ENCODE assay signal across 33 cellular contexts in genomic region chr19:50317115-50317514, GRCh38. TPM values are rescaled to one million over a fixed set of nuclear protein-coding genes. Genes with fewer than 3 reads are reported as not detected.
"Had no signal": no experiment of that assay in that cellular context is flagged by ENCODE, and none has a peak within 500 bp of the region (broad histone marks: within the 10 kb centered on the region; RNA-seq: fewer than 3 reads in every experiment).

No MANE protein-coding gene starts in this region.

- H3K4me3 Mint-ChIP-seq: activated B cell treated with CpG ODN at 0.5 μM for 24 hours; activated CD8-positive, alpha-beta T cell treated with anti-CD3 and anti-CD28 coated beads for 36 hours; activated naive CD4-positive, alpha-beta T cell treated with anti-CD3 and anti-CD28 coated beads for 36 hours; activated naive CD4-positive, alpha-beta T cell treated with anti-CD3 and anti-CD28 coated beads, Interleukin-2, amount 50 U/mL, for 24 hours; activated naive CD8-positive, alpha-beta T cell treated with anti-CD3 and anti-CD28 coated beads for 36 hours; activated naive CD8-positive, alpha-beta T cell treated with anti-CD3 and anti-CD28 coated beads, Interleukin-2, amount 50 U/mL, for 24 hours; activated T-cell treated with anti-CD3 and anti-CD28 coated beads, Interleukin-2, amount 50 U/mL, for 4 hours; dendritic cell treated with granulocyte-macrophage colony-stimulating factor and Interleukin-4, amounts not matched to agents 40 ng/mL and 50 ng/mL, for 4 days; effector memory CD8-positive, alpha-beta T cell had no signal

- H3K4me3 ChIP-seq: adrenal gland, body of pancreas, coronary artery, dorsolateral prefrontal cortex, esophagus muscularis mucosa, gastrocnemius medialis, heart left ventricle had no signal

- H3K27ac ChIP-seq: adrenal gland, body of pancreas, coronary artery, esophagus muscularis mucosa, foreskin keratinocyte, gastrocnemius medialis, heart left ventricle, WERI-Rb-1 had no signal

- H3K4me1 ChIP-seq: adrenal gland, foreskin keratinocyte, gastrocnemius medialis had no signal

- H3K9me3 ChIP-seq: adrenal gland, body of pancreas, esophagus muscularis mucosa, gastrocnemius medialis, heart left ventricle had no signal

- H3K36me3 Mint-ChIP-seq: activated naive CD4-positive, alpha-beta T cell treated with anti-CD3 and anti-CD28 coated beads, Interleukin-2, amount 50 U/mL, for 24 hours; activated naive CD8-positive, alpha-beta T cell treated with anti-CD3 and anti-CD28 coated beads for 36 hours; T-cell had no signal

- H3K36me3 ChIP-seq: adrenal gland, esophagus muscularis mucosa, gastrocnemius medialis, heart left ventricle, WERI-Rb-1 had no signal

- H3K9me3 Mint-ChIP-seq: activated B cell treated with CpG ODN at 0.5 μM for 24 hours; activated CD8-positive, alpha-beta T cell treated with anti-CD3 and anti-CD28 coated beads for 36 hours; activated naive CD4-positive, alpha-beta T cell treated with anti-CD3 and anti-CD28 coated beads for 36 hours; activated naive CD4-positive, alpha-beta T cell treated with anti-CD3 and anti-CD28 coated beads, Interleukin-2, amount 50 U/mL, for 24 hours; activated naive CD8-positive, alpha-beta T cell treated with anti-CD3 and anti-CD28 coated beads for 36 hours; activated naive CD8-positive, alpha-beta T cell treated with anti-CD3 and anti-CD28 coated beads, Interleukin-2, amount 50 U/mL, for 24 hours; activated T-cell treated with anti-CD3 and anti-CD28 coated beads, Interleukin-2, amount 50 U/mL, for 4 hours; activated T-helper 2 cell treated with anti-CD3 and anti-CD28 coated beads, Interferon-gamma antibody, Interleukin-2, Interleukin-4, amounts not matched to agents 10 μg/mL and 5 μg/mL and 100 μg/mL, durations not matched to agents 14 hours and 24 hours and 36 hours; dendritic cell treated with granulocyte-macrophage colony-stimulating factor and Interleukin-4, amounts not matched to agents 40 ng/mL and 50 ng/mL, for 4 days; effector memory CD8-positive, alpha-beta T cell; T-cell; T-helper 1 cell treated with Interleukin-12 subunit alpha and Interleukin-12 subunit beta and Interleukin-4 antibody, amounts not matched to agents 30 μg/mL and 1 μg/mL, for 36 hours had no signal

- DNase-seq: activated B cell treated with CpG ODN at 0.5 μM for 24 hours; activated CD4-positive, alpha-beta T cell treated with anti-CD3 and anti-CD28 coated beads for 48 hours; activated CD4-positive, alpha-beta T cell treated with anti-CD3 and anti-CD28 coated beads, Interleukin-2, amount 50 U/mL, for 1 hour; activated CD4-positive, alpha-beta T cell treated with anti-CD3 and anti-CD28 coated beads, Interleukin-2, amount 50 U/mL, for 48 hours; activated CD8-positive, alpha-beta memory T cell treated with anti-CD3 and anti-CD28 coated beads for 24 hours; activated CD8-positive, alpha-beta T cell treated with anti-CD3 and anti-CD28 coated beads for 36 hours; activated effector memory CD4-positive, alpha-beta T cell treated with anti-CD3 and anti-CD28 coated beads, Interleukin-2, amount 50 U/mL, for 16 hours; activated naive CD4-positive, alpha-beta T cell treated with anti-CD3 and anti-CD28 coated beads for 36 hours; activated naive CD8-positive, alpha-beta T cell treated with anti-CD3 and anti-CD28 coated beads for 36 hours; activated naive CD8-positive, alpha-beta T cell treated with anti-CD3 and anti-CD28 coated beads, Interleukin-2, amount 50 U/mL, for 24 hours; activated T-cell treated with anti-CD3 and anti-CD28 coated beads, Interleukin-2, amount 50 U/mL, for 4 hours; amygdala; body of pancreas; caudate nucleus; cerebellar nuclear complex; dorsolateral prefrontal cortex; effector memory CD8-positive, alpha-beta T cell; erythroblast; foreskin keratinocyte; gastrocnemius medialis; glutamatergic neuron; T-cell; T1000; WERI-Rb-1 had no signal

- ATAC-seq: activated CD4-positive, CD25-positive, alpha-beta regulatory T cell treated with anti-CD3 and anti-CD28 coated beads, Interleukin-2, amount 50 U/mL, for 24 hours; activated CD8-positive, alpha-beta T cell treated with anti-CD3 and anti-CD28 coated beads for 36 hours; activated naive CD8-positive, alpha-beta T cell treated with anti-CD3 and anti-CD28 coated beads, Interleukin-2, amount 50 U/mL, for 24 hours; activated T-cell treated with anti-CD3 and anti-CD28 coated beads, Interleukin-2, amount 50 U/mL, for 4 hours; body of pancreas; effector memory CD8-positive, alpha-beta T cell; foreskin keratinocyte; gastrocnemius medialis; heart left ventricle; T-cell had no signal

- H3K27ac Mint-ChIP-seq: activated B cell treated with CpG ODN at 0.5 μM for 24 hours; activated CD8-positive, alpha-beta T cell treated with anti-CD3 and anti-CD28 coated beads for 36 hours; activated naive CD4-positive, alpha-beta T cell treated with anti-CD3 and anti-CD28 coated beads for 36 hours; activated naive CD4-positive, alpha-beta T cell treated with anti-CD3 and anti-CD28 coated beads, Interleukin-2, amount 50 U/mL, for 24 hours; activated naive CD8-positive, alpha-beta T cell treated with anti-CD3 and anti-CD28 coated beads, Interleukin-2, amount 50 U/mL, for 24 hours; activated T-helper 2 cell treated with anti-CD3 and anti-CD28 coated beads, Interferon-gamma antibody, Interleukin-2, Interleukin-4, amounts not matched to agents 10 μg/mL and 5 μg/mL and 100 μg/mL, durations not matched to agents 14 hours and 24 hours and 36 hours; dendritic cell treated with granulocyte-macrophage colony-stimulating factor and Interleukin-4, amounts not matched to agents 40 ng/mL and 50 ng/mL, for 4 days; effector memory CD8-positive, alpha-beta T cell; T-helper 1 cell treated with Interleukin-12 subunit alpha and Interleukin-12 subunit beta and Interleukin-4 antibody, amounts not matched to agents 30 μg/mL and 1 μg/mL, for 36 hours had no signal

RNA-seq across cellular contexts. Expression of gene KCNC3, which starts 12.1 kb away (rescaled TPM):
- total RNA-seq: foreskin keratinocyte had no signal
- polyA plus RNA-seq: foreskin keratinocyte had no signal
